8 cellular contexts compared by ENCODE assay signal in genomic region chr10:95246582-95247051, GRCh38. TPM values are rescaled to one million over a fixed set of nuclear protein-coding genes. Genes with fewer than 3 reads are reported as not detected.
DNase-seq lines count a peak whose midpoint lies in the region; ATAC-seq and TF ChIP-seq lines count a peak whose summit lies in the region.

No MANE protein-coding gene starts in this region.

- H3K4me1 Mint-ChIP-seq in T-helper 17 cell = peaks cover 2% of the 10 kb centered on the region

- H3K27me3 ChIP-seq in Loucy (ENCODE audit: insufficient read depth, low read length, poor library complexity, severe bottlenecking) = no peaks in the 10 kb centered on the region

- H3K9me2 ChIP-seq in Loucy (replicated peaks; ENCODE audit: low read depth, low read length) = no peaks in the 10 kb centered on the region

- DNase-seq in AG09309 (ENCODE audit: low read depth) = peak; percentile 38
- DNase-seq in GM13976 (ENCODE audit: low spot score) = peak; percentile 67
- DNase-seq in T-helper 17 cell = peak in 2 of 3 donors; percentile 18 to 37
- peak; percentile 79 for DNase-seq in astrocyte of the spinal cord (ENCODE audit: low read depth, low spot score)
- peak; percentile 78 for DNase-seq in iris pigment epithelial cell (ENCODE audit: low read depth)
- DNase-seq in stimulated activated CD4-positive, alpha-beta T cell treated with anti-CD3 and anti-CD28 coated beads, Interleukin-1b, Interleukin-23, amount 100 ng/mL, for 48 hours = peak; percentile 50

- no peak overlapping the region for H3K27ac Mint-ChIP-seq in T-helper 17 cell

- peak overlapping the region; percentile 52 for H2AFZ ChIP-seq in Loucy (ENCODE audit: low read length)

- H3K4me3 ChIP-seq in AG09309 (ENCODE audit: control insufficient read depth, low read depth, low read length) (no peak overlapping the region), Loucy (ENCODE audit: low read length, poor library complexity, severe bottlenecking) (no peak overlapping the region), astrocyte of the spinal cord (ENCODE audit: low read depth, low read length) (no peak overlapping the region)

- in situ Hi-C loops in GM13976 (cut with MboI; ENCODE audit: low sequenced_read_pairs, unreplicated experiment) (no loop called here), astrocyte of the spinal cord (cut with HindIII; ENCODE audit: low sequenced_read_pairs) (no loop called here)

- H3K27me3 Mint-ChIP-seq in T-helper 17 cell = peaks cover 38% of the 10 kb centered on the region

- H3K9me3 ChIP-seq in Loucy (ENCODE audit: insufficient read depth, low read depth, low read length) (no peaks in the 10 kb centered on the region), T-helper 17 cell (ENCODE audit: control insufficient read depth, low read length, poor library complexity, severe bottlenecking) (no peaks in the 10 kb centered on the region)

- peaks cover 3% of the 10 kb centered on the region for H3K36me3 Mint-ChIP-seq in T-helper 17 cell (ENCODE audit: low read depth)

- ATAC-seq in T-helper 17 cell (no peak), GM19467 (IDR thresholded peaks at IDR 0.05; ENCODE audit: unreplicated experiment) (no peak)

- no peaks in the 10 kb centered on the region for H3F3A ChIP-seq in Loucy (ENCODE audit: low read depth)

- H3K9ac ChIP-seq in Loucy (ENCODE audit: low read depth, low read length, poor library complexity, severe bottlenecking) = peak overlapping the region; percentile 64

- no peak overlapping the region for H3K4me3 Mint-ChIP-seq in T-helper 17 cell

- H3K4me2 ChIP-seq in Loucy (ENCODE audit: low read depth, low read length, poor library complexity, severe bottlenecking) = peak overlapping the region; percentile 41

- H4K20me1 ChIP-seq in Loucy (ENCODE audit: insufficient read depth, low read length, poor library complexity, severe bottlenecking) = no peaks in the 10 kb centered on the region

- peak; percentile 75 for TF ChIP-seq CTCF in AG09309 (IDR thresholded peaks at IDR 0.05; ENCODE audit: control insufficient read depth, insufficient read depth, low read depth, low read length, missing control alignments)
- TF ChIP-seq CTCF in GM13976 (IDR thresholded peaks at IDR 0.05; ENCODE audit: borderline replicate concordance, control extremely low read depth, extremely low read depth, insufficient read depth, missing control alignments) = peak; percentile 74
- peak; percentile 95 for TF ChIP-seq CTCF in Loucy (conservative IDR thresholded peaks at IDR 0.05; ENCODE audit: low read length)
- TF ChIP-seq CTCF in astrocyte of the spinal cord (IDR thresholded peaks at IDR 0.05; ENCODE audit: low read depth, low read length) = peak; percentile 76

- H3K79me2 ChIP-seq in Loucy (ENCODE audit: insufficient read depth, low read length) = no peaks in the 10 kb centered on the region

- peaks cover 29% of the 10 kb centered on the region for H3K4me1 ChIP-seq in Loucy (ENCODE audit: insufficient read depth, low read length, poor library complexity, severe bottlenecking)

- no peaks in the 10 kb centered on the region for H3K36me3 ChIP-seq in Loucy (ENCODE audit: insufficient read depth, low read length)

RNA-seq across cellular contexts. Expression of gene PDLIM1, which starts 44.2 kb away (rescaled TPM):
- 10 to 100 TPM in 1 of 2 donors, 1 to 10 TPM in 1; 8.3 to 44.4 TPM for total RNA-seq in T-helper 17 cell

RNA-seq across cellular contexts. Expression of gene ACSM6, which starts 52.6 kb away (rescaled TPM):
- total RNA-seq in T-helper 17 cell = not detected

Comparison
In these comparisons a context has a peak if more than half of its experiments do, and no peak if none do; other contexts are left out.
1. DNase-seq: peak in every context shown above with its lines; median percentile 79 in astrocyte of the spinal cord; 78 in iris pigment epithelial cell; 67 in GM13976; 50 in stimulated activated CD4-positive, alpha-beta T cell treated with anti-CD3 and anti-CD28 coated beads, Interleukin-1b, Interleukin-23, amount 100 ng/mL, for 48 hours; 38 in AG09309; 28 in T-helper 17 cell.